In the genomic region with DNA sequence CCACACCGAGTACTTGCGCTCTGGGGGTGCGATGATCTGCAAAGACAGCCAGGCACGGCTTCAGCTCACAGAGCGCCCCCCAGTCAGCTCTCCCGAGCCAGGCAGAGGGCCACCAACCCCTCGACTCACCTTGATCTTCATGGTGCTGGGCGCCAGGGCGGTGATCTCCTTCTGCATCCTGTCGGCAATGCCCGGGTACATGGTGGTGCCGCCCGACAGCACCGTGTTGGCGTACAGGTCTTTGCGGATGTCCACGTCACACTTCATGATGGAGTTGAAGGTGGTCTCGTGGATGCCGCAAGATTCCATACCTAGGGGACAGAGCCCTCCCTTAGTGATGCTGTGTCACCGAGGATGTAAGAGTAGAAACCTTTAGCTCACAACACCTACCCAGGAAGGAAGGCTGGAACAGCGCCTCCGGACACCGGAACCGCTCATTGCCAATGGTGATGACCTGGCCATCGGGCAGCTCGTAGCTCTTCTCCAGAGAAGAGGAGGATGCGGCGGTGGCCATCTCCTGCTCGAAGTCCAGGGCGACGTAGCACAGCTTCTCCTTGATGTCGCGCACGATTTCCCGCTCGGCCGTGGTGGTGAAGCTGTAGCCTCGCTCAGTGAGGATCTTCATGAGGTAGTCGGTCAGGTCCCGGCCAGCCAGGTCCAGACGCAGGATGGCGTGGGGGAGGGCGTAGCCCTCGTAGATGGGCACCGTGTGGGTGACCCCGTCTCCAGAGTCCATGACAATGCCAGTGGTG, we compare ENCODE assay signal across 8 cellular contexts. TPM values are rescaled to one million over a fixed set of nuclear protein-coding genes. Genes with fewer than 3 reads are reported as not detected.
DNase-seq lines count a peak whose midpoint lies in the region; ATAC-seq and TF ChIP-seq lines count a peak whose summit lies in the region.

No MANE protein-coding gene starts in this region.

- no peak for TF ChIP-seq CTCF in CD14-positive monocyte (IDR thresholded peaks at IDR 0.05)
- no peak for TF ChIP-seq CTCF in astrocyte of the spinal cord (IDR thresholded peaks at IDR 0.05; ENCODE audit: low read depth, low read length)
- TF ChIP-seq CTCF in kidney epithelial cell (IDR thresholded peaks at IDR 0.05; ENCODE audit: insufficient read depth, low read length, poor library complexity, severe bottlenecking), result no peak

- peaks cover 0 to 2% (median 0%) of the 10 kb centered on the region in 3 donors for H3K27me3 Mint-ChIP-seq in CD14-positive monocyte (ENCODE audit: low read depth in 3 of 3)
- H3K27me3 Mint-ChIP-seq in stimulated activated naive B cell treated with anti-CD40 and anti-IgM and Interleukin-4, amounts not matched to agents 10 μg/mL and 1 μg/mL and 100 μg/mL, for 72 hours, result no peaks in the 10 kb centered on the region

- H3K4me1 Mint-ChIP-seq in CD14-positive monocyte, result peaks cover 57% of the 10 kb centered on the region
- H3K4me1 Mint-ChIP-seq in stimulated activated naive B cell treated with anti-CD40 and anti-IgM and Interleukin-4, amounts not matched to agents 10 μg/mL and 1 μg/mL and 100 μg/mL, for 72 hours, result peaks cover 22 to 49% of the 10 kb centered on the region in 2 donors

- intact Hi-C loops in CD14-positive monocyte (cut with micrococcal nuclease), result loop anchor here (2.0 to 5.0 kb wide), 4 partner anchors 24 to 114 kb away; a partner anchor contains a TSS

- H3K9me3 ChIP-seq in MG63, result no peaks in the 10 kb centered on the region

- H3K4me3 ChIP-seq in MG63 (peak overlapping the region; percentile 95), astrocyte of the spinal cord (ENCODE audit: low read depth, low read length) (peak overlapping the region; percentile 88), kidney epithelial cell (ENCODE audit: low read depth, low read length) (peak overlapping the region; percentile 61)

- H3K27ac Mint-ChIP-seq in CD14-positive monocyte, result peak overlapping the region; percentile 82 to 95 (median 89)
- H3K27ac Mint-ChIP-seq in stimulated activated naive B cell treated with anti-CD40 and anti-IgM and Interleukin-4, amounts not matched to agents 10 μg/mL and 1 μg/mL and 100 μg/mL, for 72 hours, result peak overlapping the region; percentile 100

- H3K9me3 Mint-ChIP-seq in CD14-positive monocyte, result peaks cover 0 to 4% (median 2%) of the 10 kb centered on the region in 7 donors
- peaks cover 0 to 3% of the 10 kb centered on the region in 2 donors for H3K9me3 Mint-ChIP-seq in stimulated activated naive B cell treated with anti-CD40 and anti-IgM and Interleukin-4, amounts not matched to agents 10 μg/mL and 1 μg/mL and 100 μg/mL, for 72 hours

- H3K36me3 Mint-ChIP-seq in CD14-positive monocyte, result peaks cover 31 to 38% of the 10 kb centered on the region in 2 donors
- peaks cover 48 to 55% of the 10 kb centered on the region in 2 donors for H3K36me3 Mint-ChIP-seq in stimulated activated naive B cell treated with anti-CD40 and anti-IgM and Interleukin-4, amounts not matched to agents 10 μg/mL and 1 μg/mL and 100 μg/mL, for 72 hours

- in situ Hi-C loops in astrocyte of the spinal cord (cut with HindIII; ENCODE audit: low sequenced_read_pairs), result loop anchor here (10.0 kb wide), 1 partner anchor 106 kb away; no protein-coding TSS in a partner anchor

- H3K27me3 ChIP-seq in MG63, result no peaks in the 10 kb centered on the region
- H3K27me3 ChIP-seq in kidney epithelial cell (ENCODE audit: control insufficient read depth, insufficient read depth, low read length), result no peaks in the 10 kb centered on the region

- DNase-seq in CD14-positive monocyte (ENCODE audit: low spot score) (no peak), MG63 (no peak), astrocyte of the spinal cord (ENCODE audit: low read depth, low spot score) (peak; percentile 43), kidney epithelial cell (ENCODE audit: low read depth) (no peak), HCEC 1CT (no peak), NCI-H748 (lab: John Stamatoyannopoulos, UW; ENCODE audit: unreplicated experiment) (no peak)
- no peak for DNase-seq in stimulated activated naive B cell treated with anti-CD40 and anti-IgM and Interleukin-4, amounts not matched to agents 10 μg/mL and 1 μg/mL and 100 μg/mL, for 72 hours

- no peak for ATAC-seq in stimulated activated naive B cell treated with anti-CD40 and anti-IgM and Interleukin-4, amounts not matched to agents 10 μg/mL and 1 μg/mL and 100 μg/mL, for 72 hours (replicated peaks)
- no peak for ATAC-seq in HG03457 (IDR thresholded peaks at IDR 0.05; ENCODE audit: unreplicated experiment)

- peak overlapping the region; percentile 95 to 96 for H3K4me3 Mint-ChIP-seq in CD14-positive monocyte
- H3K4me3 Mint-ChIP-seq in stimulated activated naive B cell treated with anti-CD40 and anti-IgM and Interleukin-4, amounts not matched to agents 10 μg/mL and 1 μg/mL and 100 μg/mL, for 72 hours, result peak overlapping the region; percentile 95 to 100

- H3K36me3 ChIP-seq in MG63, result peaks cover 46% of the 10 kb centered on the region
- peaks cover 14% of the 10 kb centered on the region for H3K36me3 ChIP-seq in kidney epithelial cell (ENCODE audit: control insufficient read depth, insufficient read depth, low read length)

RNA-seq across cellular contexts. Expression of a gene that starts 1.6 kb away (rescaled TPM):
- polyA plus RNA-seq in CD14-positive monocyte, result 1,000 to 10,000 TPM; 1,133 to 1,620 TPM
- 5,061 and 6,321 TPM in 2 replicates for total RNA-seq in MG63 (2014; rRNA removed; shearing (Covaris generic); ENCODE audit: low replicate concordance)
- total RNA-seq in kidney epithelial cell, result 8,883 and 9,424 TPM in 2 replicates

RNA-seq across cellular contexts. Expression of a gene that starts 17.2 kb away (rescaled TPM):
- not detected for polyA plus RNA-seq in CD14-positive monocyte
- 0.12 TPM in 1 of 2 replicates, not detected in the other for total RNA-seq in MG63 (2014; rRNA removed; shearing (Covaris generic); ENCODE audit: low replicate concordance)
- total RNA-seq in kidney epithelial cell, result 0.29 and 0.41 TPM in 2 replicates

RNA-seq across cellular contexts. Expression of a gene that starts 41.2 kb away (rescaled TPM):
- 10 to 100 TPM; 10.3 to 13.9 TPM for polyA plus RNA-seq in CD14-positive monocyte
- 25.6 and 41.7 TPM in 2 replicates for total RNA-seq in MG63 (2014; rRNA removed; shearing (Covaris generic); ENCODE audit: low replicate concordance)
- total RNA-seq in kidney epithelial cell, result 41.4 and 49.1 TPM in 2 replicates
